Comparison of ENCODE assay signal across 8 cellular contexts in genomic region chr22:36853407-36854099, GRCh38. TPM values are rescaled to one million over a fixed set of nuclear protein-coding genes. Genes with fewer than 3 reads are reported as not detected.
DNase-seq lines count a peak whose midpoint lies in the region; ATAC-seq and TF ChIP-seq lines count a peak whose summit lies in the region.

No MANE protein-coding gene starts in this region.

- peak; percentile 73 for ATAC-seq in mucosa of descending colon

- H3K27ac ChIP-seq in dorsolateral prefrontal cortex, result no peak overlapping the region

- H3K4me1 ChIP-seq in mucosa of descending colon (ENCODE audit: low read depth), result no peaks in the 10 kb centered on the region

- H3K27me3 ChIP-seq in dorsolateral prefrontal cortex, result peaks cover 0 to 7% (median 0%) of the 10 kb centered on the region in 45 donors

- peaks cover 18% of the 10 kb centered on the region for H3K4me1 Mint-ChIP-seq in activated CD4-positive, alpha-beta T cell treated with anti-CD3 and anti-CD28 coated beads, Interleukin-2, amount 10 ng/mL, durations not matched to agents 24 days and 14 days

- peaks cover 8% of the 10 kb centered on the region for H3K9me3 Mint-ChIP-seq in activated CD4-positive, alpha-beta T cell treated with anti-CD3 and anti-CD28 coated beads, Interleukin-2, amount 10 ng/mL, durations not matched to agents 24 days and 14 days

- H3K9me3 ChIP-seq in mucosa of descending colon, result no peaks in the 10 kb centered on the region

- H3K27me3 Mint-ChIP-seq in activated CD4-positive, alpha-beta T cell treated with anti-CD3 and anti-CD28 coated beads, Interleukin-2, amount 10 ng/mL, durations not matched to agents 24 days and 14 days, result peaks cover 6% of the 10 kb centered on the region

- H3K4me3 Mint-ChIP-seq in activated CD4-positive, alpha-beta T cell treated with anti-CD3 and anti-CD28 coated beads, Interleukin-2, amount 10 ng/mL, durations not matched to agents 24 days and 14 days, result peak overlapping the region; percentile 71

- TF ChIP-seq CTCF in dorsolateral prefrontal cortex (IDR thresholded peaks at IDR 0.05 in 54 of 56, conservative IDR thresholded peaks at IDR 0.05 in 2 of 56; ENCODE audit: low read depth in 1 of 56, partially characterized antibody in 56 of 56) (peak in 55 of 56 donors; percentile 14 to 64 (median 46)), mucosa of descending colon (IDR thresholded peaks at IDR 0.05) (peak; percentile 38)

- DNase-seq in NCI-H2171 treated with DMSO at 0.1 percent for 48 hours (lab: John Stamatoyannopoulos, UW) (peak; percentile 25), NCI-H2171 (lab: John Stamatoyannopoulos, UW) (no peak), NCI-H128 (lab: John Stamatoyannopoulos, UW; ENCODE audit: unreplicated experiment) (peak; percentile 15), dorsolateral prefrontal cortex (peak in 7 of 10 donors; percentile 9 to 56 (median 41)), mucosa of descending colon (peak; percentile 70 to 86 (median 82)), NCI-H510A (lab: John Stamatoyannopoulos, UW) (no peak)
- peak; percentile 96 for DNase-seq in activated CD4-positive, alpha-beta T cell treated with anti-CD3 and anti-CD28 coated beads, Interleukin-2, amount 10 ng/mL, durations not matched to agents 24 days and 14 days
- peak; percentile 66 to 76 for DNase-seq in stimulated activated CD8-positive, alpha-beta memory T cell treated with anti-CD3 and anti-CD28 coated beads, Interleukin-7, amount 100 ng/mL, for 4 hours (ENCODE audit: low read depth in 2 of 2)

- intact Hi-C loops in activated CD4-positive, alpha-beta T cell treated with anti-CD3 and anti-CD28 coated beads, Interleukin-2, amount 10 ng/mL, durations not matched to agents 24 days and 14 days (cut with micrococcal nuclease), result no loop called here
- intact Hi-C loops in dorsolateral prefrontal cortex (cut with DNase I) (loop anchor here in 1 of 2 donors (10.0 kb wide), 1 partner anchor 351 kb away; no protein-coding TSS in a partner anchor), mucosa of descending colon (cut with DNase I, micrococcal nuclease) (loop anchor here (10.0 kb wide), 3 partner anchors 69 to 309 kb away; no protein-coding TSS in a partner anchor)

- H3K36me3 ChIP-seq in mucosa of descending colon (ENCODE audit: low read depth), result no peaks in the 10 kb centered on the region

- peak overlapping the region; percentile 89 for H3K27ac Mint-ChIP-seq in activated CD4-positive, alpha-beta T cell treated with anti-CD3 and anti-CD28 coated beads, Interleukin-2, amount 10 ng/mL, durations not matched to agents 24 days and 14 days

- H3K4me3 ChIP-seq in dorsolateral prefrontal cortex (no peak overlapping the region), mucosa of descending colon (no peak overlapping the region)

- H3K36me3 Mint-ChIP-seq in activated CD4-positive, alpha-beta T cell treated with anti-CD3 and anti-CD28 coated beads, Interleukin-2, amount 10 ng/mL, durations not matched to agents 24 days and 14 days (ENCODE audit: low read depth), result peaks cover 4% of the 10 kb centered on the region

RNA-seq across cellular contexts. Expression of gene NCF4, which starts 7.3 kb away (rescaled TPM):
- 12.3 and 13.6 TPM in 2 replicates for total RNA-seq in activated CD4-positive, alpha-beta T cell treated with anti-CD3 and anti-CD28 coated beads, Interleukin-2, amount 10 ng/mL, durations not matched to agents 24 days and 14 days
- total RNA-seq in dorsolateral prefrontal cortex (10 to 100 TPM in 2 of 120 experiments, 1 to 10 TPM in 115, under 1 TPM in 3; 0.43 to 12.8 (median 3.0) TPM), mucosa of descending colon (10 to 100 TPM in 2 of 3 donors, 1 to 10 TPM in 1; 6.3 to 15.2 (median 14.8) TPM)

RNA-seq across cellular contexts. Expression of gene PVALB, which starts 36.7 kb away (rescaled TPM):
- not detected in 2 replicates for total RNA-seq in activated CD4-positive, alpha-beta T cell treated with anti-CD3 and anti-CD28 coated beads, Interleukin-2, amount 10 ng/mL, durations not matched to agents 24 days and 14 days
- total RNA-seq in dorsolateral prefrontal cortex, result 100 to 1,000 TPM in 5 of 120 experiments, 10 to 100 TPM in 111, 1 to 10 TPM in 4; 4.4 to 160 (median 40.4) TPM
- total RNA-seq in mucosa of descending colon, result not detected

RNA-seq across cellular contexts. Expression of gene CSF2RB, which starts 59.9 kb away (rescaled TPM):
- total RNA-seq in activated CD4-positive, alpha-beta T cell treated with anti-CD3 and anti-CD28 coated beads, Interleukin-2, amount 10 ng/mL, durations not matched to agents 24 days and 14 days, result 5.0 and 5.2 TPM in 2 replicates
- total RNA-seq in dorsolateral prefrontal cortex (1 to 10 TPM in 92 of 120 experiments, under 1 TPM in 28; 0.37 to 6.6 (median 1.4) TPM), mucosa of descending colon (1 to 10 TPM; 4.1 to 8.1 (median 5.3) TPM)

Comparison
In these comparisons a context has a peak if more than half of its experiments do, and no peak if none do; other contexts are left out.
1. DNase-seq: peak in NCI-H2171 treated with DMSO at 0.1 percent for 48 hours (single experiment), NCI-H128 (single experiment), activated CD4-positive, alpha-beta T cell treated with anti-CD3 and anti-CD28 coated beads, Interleukin-2, amount 10 ng/mL, durations not matched to agents 24 days and 14 days (single experiment), dorsolateral prefrontal cortex (7 of 10), mucosa of descending colon (3 of 3) and stimulated activated CD8-positive, alpha-beta memory T cell treated with anti-CD3 and anti-CD28 coated beads, Interleukin-7, amount 100 ng/mL, for 4 hours (2 of 2); none in NCI-H2171 (single experiment) and NCI-H510A (single experiment).